8 cellular contexts compared by ENCODE assay signal in the genomic region with DNA sequence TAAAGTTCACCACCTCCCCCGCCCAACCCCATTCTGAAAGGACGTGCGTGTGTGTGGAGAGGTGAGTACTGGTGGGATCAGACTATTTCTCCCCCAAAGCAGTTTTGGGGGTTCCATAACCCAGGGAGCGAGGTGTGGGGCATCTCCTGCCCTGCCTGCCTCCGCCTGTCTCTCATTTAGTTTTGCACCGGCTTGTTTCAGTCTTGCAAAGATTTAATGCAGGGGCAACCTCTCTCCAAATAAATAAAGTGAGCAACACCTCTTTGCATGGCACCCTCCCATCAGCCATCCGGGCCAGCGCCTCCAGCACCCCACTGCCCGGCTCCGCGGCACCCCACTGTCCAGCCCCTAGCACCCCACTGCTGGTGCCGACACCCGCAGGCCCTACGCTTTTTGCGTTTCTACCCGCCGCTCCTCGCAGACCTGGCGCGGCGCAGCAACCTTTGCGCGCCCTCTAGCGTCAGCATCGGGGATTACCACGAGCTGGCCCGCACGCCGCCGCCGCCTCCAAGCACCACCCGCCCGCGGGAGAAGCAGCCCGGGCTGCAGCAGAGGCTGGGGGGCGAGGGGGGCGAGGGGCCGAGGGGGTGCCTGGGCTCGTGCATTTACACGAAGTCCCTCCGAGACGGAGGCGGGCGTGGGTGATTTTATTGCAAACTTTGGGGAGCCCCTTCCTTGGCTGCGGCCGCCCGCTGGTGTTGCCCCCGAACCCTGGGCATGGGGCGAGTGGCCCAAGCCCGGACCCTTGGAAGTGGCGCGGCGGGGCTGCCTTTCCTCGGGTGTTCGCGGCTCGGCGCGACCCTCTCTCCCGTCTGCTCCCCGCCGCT. TPM values are rescaled to one million over a fixed set of nuclear protein-coding genes. Genes with fewer than 3 reads are reported as not detected.
DNase-seq lines count a peak whose midpoint lies in the region; ATAC-seq and TF ChIP-seq lines count a peak whose summit lies in the region.

No MANE protein-coding gene starts in this region.

- DNase-seq in ACHN (peak; percentile 37), SK-N-SH (peak; percentile 91), cardiac muscle cell (ENCODE audit: low read depth in 1 of 2, low spot score in 1 of 2) (peak; percentile 53 to 69), posterior cingulate gyrus (peak; percentile 31 to 95 (median 68)), upper lobe of left lung (peak; percentile 59 to 94)

- H3K4me1 ChIP-seq in SK-N-SH (ENCODE audit: control insufficient read depth in 1 of 2, insufficient read depth in 2 of 2, low read depth in 1 of 2, low read length in 1 of 2) (peaks cover 0 to 3% of the 10 kb centered on the region in 2 experiments; a peak in 1 of 4 replicates), cardiac muscle cell (ENCODE audit: low read depth) (no peaks in the 10 kb centered on the region), upper lobe of left lung (peaks cover 8 to 15% (median 8%) of the 10 kb centered on the region in 4 donors)

- no peak overlapping the region for H3K9ac ChIP-seq in SK-N-SH

- peak; percentile 79 for TF ChIP-seq RAD21 in SK-N-SH (IDR thresholded peaks at IDR 0.05; ENCODE audit: low read length)

- peaks cover 17% of the 10 kb centered on the region; the same call in 1 of the 2 replicates for H3K27me3 ChIP-seq in SK-N-SH (ENCODE audit: insufficient read depth)
- peaks cover 23% of the 10 kb centered on the region for H3K27me3 ChIP-seq in cardiac muscle cell
- H3K27me3 ChIP-seq in upper lobe of left lung, result peaks cover 0 to 15% (median 8%) of the 10 kb centered on the region in 4 donors

- peak overlapping the region; percentile 99 for H3K4me2 ChIP-seq in SK-N-SH

- H2AFZ ChIP-seq in SK-N-SH (ENCODE audit: low read depth), result peak overlapping the region; percentile 87

- in situ Hi-C loops in ACHN (cut with HindIII; ENCODE audit: low pct_ligation_motif_present, low pct_unique_long_range_greater_than_20kb, low sequenced_read_pairs), result no loop called here

- peak overlapping the region; percentile 77 for H3K4me3 Mint-ChIP-seq in activated naive CD4-positive, alpha-beta T cell treated with anti-CD3 and anti-CD28 coated beads, Interleukin-2, amount 50 U/mL, for 24 hours

- H4K20me1 ChIP-seq in SK-N-SH (ENCODE audit: insufficient read depth), result no peaks in the 10 kb centered on the region

- peaks cover 9% of the 10 kb centered on the region for H3K4me1 Mint-ChIP-seq in activated naive CD4-positive, alpha-beta T cell treated with anti-CD3 and anti-CD28 coated beads, Interleukin-2, amount 50 U/mL, for 24 hours

- H3K4me3 ChIP-seq in SK-N-SH (ENCODE audit: low read depth in 2 of 2, low read length in 1 of 2) (peak overlapping the region; percentile 57 to 72), cardiac muscle cell (peak overlapping the region; percentile 12), upper lobe of left lung (peak overlapping the region in 3 of 4 donors; percentile 14 to 40 (median 36))

- POLR2A ChIA-PET in SK-N-SH (lab: Yijun Ruan, JAX), result no interaction called here

- H3K27ac Mint-ChIP-seq in activated naive CD4-positive, alpha-beta T cell treated with anti-CD3 and anti-CD28 coated beads, Interleukin-2, amount 50 U/mL, for 24 hours, result no peak overlapping the region

- H3K79me2 ChIP-seq in SK-N-SH (ENCODE audit: insufficient read depth), result no peaks in the 10 kb centered on the region

- TF ChIP-seq EP300 in SK-N-SH (IDR thresholded peaks at IDR 0.05; ENCODE audit: borderline replicate concordance in 1 of 2, low read depth in 1 of 2, low read length in 1 of 2) (no peak), upper lobe of left lung (IDR thresholded peaks at IDR 0.05) (no peak)

- H3K9me3 Mint-ChIP-seq in activated naive CD4-positive, alpha-beta T cell treated with anti-CD3 and anti-CD28 coated beads, Interleukin-2, amount 50 U/mL, for 24 hours, result no peaks in the 10 kb centered on the region

- H3K9me3 ChIP-seq in SK-N-SH (no peaks in the 10 kb centered on the region), cardiac muscle cell (ENCODE audit: low read depth) (no peaks in the 10 kb centered on the region), upper lobe of left lung (no peaks in the 10 kb centered on the region)

- WGBS in SK-N-SH (ENCODE audit: low lambda C conversion rate), result 19% methylated on average over 32 of the region's 62 CpGs
- WGBS in upper lobe of left lung, 2 donors, result 6 to 7% methylated on average over 23 to 44 of the region's 62 CpGs

- H3K36me3 ChIP-seq in SK-N-SH (replicated peaks in 1 of 2; ENCODE audit: control insufficient read depth in 1 of 2, insufficient read depth in 2 of 2, low read length in 1 of 2) (no peaks in the 10 kb centered on the region), cardiac muscle cell (no peaks in the 10 kb centered on the region), upper lobe of left lung (no peaks in the 10 kb centered on the region)

- no peak for TF ChIP-seq POLR2A in upper lobe of left lung (IDR thresholded peaks at IDR 0.05)

- peak; percentile 77 for TF ChIP-seq CTCF in SK-N-SH (IDR thresholded peaks at IDR 0.05)
- peak; percentile 70 for TF ChIP-seq CTCF in cardiac muscle cell (IDR thresholded peaks at IDR 0.05; ENCODE audit: low read depth, low read length)
- TF ChIP-seq CTCF in upper lobe of left lung (IDR thresholded peaks at IDR 0.05), result peak; percentile 82 to 92 (median 84)

- CTCF ChIA-PET in SK-N-SH (lab: Yijun Ruan, JAX), result interaction anchor here (0.5 to 7.1 kb wide), 40 partner anchors 9 to 699 kb away, joined by 3 to 170 read pairs (median 4); no protein-coding TSS in a partner anchor

- intact Hi-C loops in posterior cingulate gyrus (cut with DNase I), result loop anchor here (2.0 kb wide), 1 partner anchor 175 kb away; no protein-coding TSS in a partner anchor

- peaks cover 38% of the 10 kb centered on the region for H3K27me3 Mint-ChIP-seq in activated naive CD4-positive, alpha-beta T cell treated with anti-CD3 and anti-CD28 coated beads, Interleukin-2, amount 50 U/mL, for 24 hours

- no peaks in the 10 kb centered on the region for H3K9me2 ChIP-seq in SK-N-SH

- peak; percentile 83 for ATAC-seq in GM18502 (IDR thresholded peaks at IDR 0.05; ENCODE audit: poor library complexity, unreplicated experiment)
- ATAC-seq in HG03571 (IDR thresholded peaks at IDR 0.05; ENCODE audit: unreplicated experiment), result peak; percentile 81
- ATAC-seq in upper lobe of left lung (ENCODE audit: low FRiP score in 2 of 2), result peak; percentile 79 to 92

- H3K36me3 Mint-ChIP-seq in activated naive CD4-positive, alpha-beta T cell treated with anti-CD3 and anti-CD28 coated beads, Interleukin-2, amount 50 U/mL, for 24 hours, result peaks cover 1% of the 10 kb centered on the region

- H3F3A ChIP-seq in SK-N-SH (replicated peaks; ENCODE audit: insufficient read depth), result no peaks in the 10 kb centered on the region

- H3K27ac ChIP-seq in SK-N-SH (ENCODE audit: low read depth in 2 of 2, low read length in 1 of 2) (no peak overlapping the region), cardiac muscle cell (no peak overlapping the region), upper lobe of left lung (no peak overlapping the region)

TF ChIP-seq in SK-N-SH, 30 proteins besides CTCF, POLR2A, EP300 and RAD21:
- peak; percentile 75 for TF ChIP-seq SMC3 (IDR thresholded peaks at IDR 0.05; ENCODE audit: low read depth, low read length)
- 0 out of 2 replicates have a peak, but pooled peaks have one; percentile 58 for TF ChIP-seq MAX (IDR thresholded peaks at IDR 0.05; ENCODE audit: low read depth)
- no peak for TF ChIP-seq MXI1 (IDR thresholded peaks at IDR 0.05; ENCODE audit: low read depth, low read length)
- TF ChIP-seq POLR2AphosphoS5 (IDR thresholded peaks at IDR 0.05; ENCODE audit: low read depth, low read length), result no peak
- TF ChIP-seq FOXJ3 (CRISPR knock-in tag; IDR thresholded peaks at IDR 0.05), result 0 out of 2 replicates have a peak, but pooled peaks have one; percentile 25

RNA-seq across cellular contexts. Expression of gene VRK1, which starts 55.8 kb away (rescaled TPM):
- polyA plus RNA-seq in SK-N-SH (2012; rRNA removed) (8.6 and 9.1 TPM in 2 replicates), cardiac muscle cell (22.8 and 34.4 TPM in 2 replicates)
- 11.5 and 15.9 TPM in 2 replicates for polyA plus RNA-seq in SK-N-SH (2012; cell fraction: cytosol; rRNA removed)
- 3.9 and 6.4 TPM in 2 replicates for polyA plus RNA-seq in SK-N-SH (2012; cell fraction: nucleus; rRNA removed)
- total RNA-seq in cardiac muscle cell (15.6 and 16.2 TPM in 2 replicates), upper lobe of left lung (10 to 100 TPM in 3 of 6 donors, 1 to 10 TPM in 3; 6.7 to 19.9 (median 9.9) TPM)

Comparison
In these comparisons a context has a peak if more than half of its experiments do, and no peak if none do; other contexts are left out.
1. DNase-seq: peak in every context shown above with its lines; median percentile 91 in SK-N-SH; 76 in upper lobe of left lung; 68 in posterior cingulate gyrus; 61 in cardiac muscle cell; 37 in ACHN.
2. H3K4me3 ChIP-seq: peak in every context shown above with its lines; median percentile 64 in SK-N-SH; 36 in upper lobe of left lung; 12 in cardiac muscle cell.